9 cellular contexts compared by ENCODE assay signal in genomic region chr11:107591098-107591445, GRCh38. TPM values are rescaled to one million over a fixed set of nuclear protein-coding genes. Genes with fewer than 3 reads are reported as not detected.
DNase-seq lines count a peak whose midpoint lies in the region; ATAC-seq, FAIRE-seq and TF ChIP-seq lines count a peak whose summit lies in the region.
"Had no signal": no experiment of that assay in that cellular context is flagged by ENCODE, and none has a peak within 500 bp of the region (broad histone marks: within the 10 kb centered on the region; RNA-seq: fewer than 3 reads in every experiment).

TSS of gene ELMOD1 (plus strand) at chr11:107591147. CDS start at chr11:107618190, 27,043 bp downstream.

- peak within 1 kb of the TSS; percentile 50; the same call in 1 of the 2 replicates for H2BK15ac ChIP-seq in H1 (ENCODE audit: low read length)

- no peak within 1 kb of the TSS for H3K23ac ChIP-seq in H1 (ENCODE audit: insufficient read length)

- no peak within 1 kb of the TSS for H4K5ac ChIP-seq in H1 (ENCODE audit: insufficient read length, low read depth, low read length)

- ATAC-seq in WTC11 (peak; percentile 51), memory B cell (ENCODE audit: low read depth) (peak; percentile 54), GM18517 (IDR thresholded peaks at IDR 0.05; ENCODE audit: unreplicated experiment) (no peak)

- TF ChIP-seq POLR2A in H1 (IDR thresholded peaks at IDR 0.05; ENCODE audit: control extremely low read depth in 1 of 2, low read depth in 2 of 2, low read length in 2 of 2): no peak

- no peak for TF ChIP-seq EP300 in H1 (IDR thresholded peaks at IDR 0.05; ENCODE audit: borderline replicate concordance in 1 of 2, low read depth in 2 of 2, low read length in 2 of 2)

- H3K18ac ChIP-seq in H1 (ENCODE audit: extremely low read depth, low read length): no peak within 1 kb of the TSS

- H3K4me3 ChIP-seq in H1 (ENCODE audit: extremely low read depth in 1 of 4, insufficient read depth in 2 of 4, low read depth in 3 of 4, low read length in 4 of 4) (peak within 1 kb of the TSS; percentile 84 to 87 (median 85)), subcutaneous abdominal adipose tissue (ENCODE audit: low read depth in 1 of 5, low read length in 5 of 5) (peak within 1 kb of the TSS; percentile 63 to 89 (median 84))

- H3K14ac ChIP-seq in H1 (ENCODE audit: insufficient read length): no peak within 1 kb of the TSS

- H3K4me1 Mint-ChIP-seq in WTC11 (peaks cover 43% of the 10 kb centered on the region), memory B cell (peaks cover 19% of the 10 kb centered on the region)

- H2AFZ ChIP-seq in H1 (ENCODE audit: low read length): peak within 1 kb of the TSS; percentile 93

- POLR2A ChIA-PET in WTC11 (lab: Charles Lee) (interaction anchor here (0.6 kb wide), 1 partner anchor 16 kb away, joined by 6 read pairs; no protein-coding TSS in a partner anchor), H1 (lab: Charles Lee; ENCODE audit: partially characterized antibody) (no interaction called here)

- H3K9me3 Mint-ChIP-seq in WTC11: no peaks in the 10 kb centered on the region
- H3K9me3 Mint-ChIP-seq in memory B cell: no peaks in the 10 kb centered on the region

- no peak within 1 kb of the TSS for H2BK120ac ChIP-seq in H1 (replicated peaks; ENCODE audit: low read depth, low read length)

- H3K27ac Mint-ChIP-seq in WTC11 (no peak within 1 kb of the TSS), memory B cell (peak within 1 kb of the TSS; percentile 49)

- H3K4me1 ChIP-seq in H1 (replicated peaks in 1 of 4; ENCODE audit: control insufficient read depth in 3 of 4, insufficient read depth in 4 of 4, low read length in 3 of 4) (peaks cover 0 to 16% (median 10%) of the 10 kb centered on the region in 4 experiments; a peak in 6 of 7 replicates), subcutaneous abdominal adipose tissue (ENCODE audit: control insufficient read depth in 5 of 5, insufficient read depth in 5 of 5, low read length in 5 of 5) (peaks cover 0 to 20% (median 18%) of the 10 kb centered on the region in 5 donors)

- H4K8ac ChIP-seq in H1 (ENCODE audit: extremely low read depth, insufficient read depth, low read length): no peak within 1 kb of the TSS; the same call in 1 of the 2 replicates

- H3K9ac ChIP-seq in H1 (replicated peaks in 1 of 4; ENCODE audit: extremely low read depth in 1 of 4, low read depth in 3 of 4, low read length in 3 of 4) (peak within 1 kb of the TSS in 3 of 4 experiments; percentile 9 to 29 (median 19); a peak in 1 of 7 replicates), subcutaneous abdominal adipose tissue (ENCODE audit: low read length in 5 of 5) (peak within 1 kb of the TSS in 2 of 5 donors; percentile 29 to 46)

- H2BK12ac ChIP-seq in H1 (ENCODE audit: low read depth, low read length): no peak within 1 kb of the TSS

- no peak within 1 kb of the TSS for H3K4ac ChIP-seq in H1 (replicated peaks; ENCODE audit: insufficient read length, low read depth, low read length)

- H4K91ac ChIP-seq in H1 (replicated peaks; ENCODE audit: insufficient read length, low read length): no peak within 1 kb of the TSS

- H2BK20ac ChIP-seq in H1 (ENCODE audit: low read length): no peak within 1 kb of the TSS

- no peak within 1 kb of the TSS for H2BK5ac ChIP-seq in H1 (ENCODE audit: low read depth, low read length)

- H3K23me2 ChIP-seq in H1 (ENCODE audit: low read depth, low read length): peaks cover 11% of the 10 kb centered on the region

- TF ChIP-seq RAD21 in H1 (IDR thresholded peaks at IDR 0.05 in 1 of 2, conservative IDR thresholded peaks at IDR 0.05 in 1 of 2; ENCODE audit: low read depth in 2 of 2, low read length in 2 of 2): no peak

- H3K4me2 ChIP-seq in H1 (ENCODE audit: insufficient read depth in 1 of 2, low read depth in 2 of 2, low read length in 2 of 2): peak within 1 kb of the TSS; percentile 99 to 100

- H3K56ac ChIP-seq in H1 (replicated peaks; ENCODE audit: insufficient read length, low read depth, low read length): no peak within 1 kb of the TSS

- DNase-seq in CD1c-positive myeloid dendritic cell (ENCODE audit: extremely low spot score) (peak; percentile 26), GM19239 (ENCODE audit: insufficient read length, low spot score) (peak; percentile 29), HK-2 (ENCODE audit: unreplicated experiment) (peak; percentile 73), WTC11 (ENCODE audit: low spot score) (peak; percentile 67), H1 (ENCODE audit: low read depth in 1 of 2, low spot score in 2 of 2) (peak in 1 of 2 experiments; percentile 76), memory B cell (ENCODE audit: low spot score in 2 of 2) (peak; percentile 13 to 28)

- H3K9me3 ChIP-seq in H1 (ENCODE audit: insufficient read depth in 2 of 2, low read depth in 1 of 2, low read length in 1 of 2) (no peaks in the 10 kb centered on the region), subcutaneous abdominal adipose tissue (ENCODE audit: control insufficient read depth in 5 of 5, low read length in 5 of 5) (no peaks in the 10 kb centered on the region)

- WGBS in H1 (ENCODE audit: extremely low coverage in 1 of 2, insufficient coverage in 1 of 2, insufficient read length in 1 of 2, insufficient replicate concordance in 2 of 2, low coverage in 1 of 2, low lambda C conversion rate in 2 of 2, missing lambda C conversion rate in 1 of 2), 2 experiments: 3% methylated on average over 15 of the region's 48 CpGs; no CpG with 5 or more reads in 1 of the 2 experiments

- no peaks in the 10 kb centered on the region for H3K79me2 ChIP-seq in H1 (ENCODE audit: control insufficient read depth in 1 of 2, insufficient read depth in 2 of 2, low read length in 2 of 2)

- H4K20me1 ChIP-seq in H1 (replicated peaks in 1 of 2; ENCODE audit: control insufficient read depth in 1 of 2, insufficient read depth in 2 of 2, low read length in 2 of 2): peaks cover 4 to 7% of the 10 kb centered on the region in 2 experiments

- H3K27me3 Mint-ChIP-seq in WTC11 (ENCODE audit: low read depth): peaks cover 72% of the 10 kb centered on the region
- H3K27me3 Mint-ChIP-seq in memory B cell: peaks cover 32% of the 10 kb centered on the region

- CTCF ChIA-PET in WTC11 (lab: Charles Lee): interaction anchor here (0.5 to 2.2 kb wide), 7 partner anchors 8 to 98 kb away, joined by 3 to 16 read pairs (median 6); partner anchors contain the start of gene ALKBH8
- CTCF ChIA-PET in H1 (lab: Charles Lee; ENCODE audit: partially characterized antibody): interaction anchor here (0.7 to 2.0 kb wide), 9 partner anchors 8 to 327 kb away, joined by 3 to 11 read pairs (median 3); partner anchors contain the start of gene ALKBH8

- H3K27ac ChIP-seq in H1 (ENCODE audit: low read depth, low read length) (no peak within 1 kb of the TSS), subcutaneous abdominal adipose tissue (ENCODE audit: low read depth, low read length) (no peak within 1 kb of the TSS)

- H3K79me1 ChIP-seq in H1 (ENCODE audit: low read depth, low read length): no peaks in the 10 kb centered on the region

- H3K4me3 Mint-ChIP-seq in WTC11 (peak within 1 kb of the TSS; percentile 95), memory B cell (peak within 1 kb of the TSS; percentile 85)

- no peak for FAIRE-seq in GM19239 (lab: Jason Lieb, UNC)
- no peak for FAIRE-seq in H1 (lab: Jason Lieb, UNC)

- H3K27me3 ChIP-seq in H1 (replicated peaks in 1 of 4; ENCODE audit: control insufficient read depth in 3 of 4, extremely low read depth in 1 of 4, insufficient read depth in 3 of 4, low read length in 3 of 4): peaks cover 17 to 57% (median 46%) of the 10 kb centered on the region in 4 experiments
- H3K27me3 ChIP-seq in subcutaneous abdominal adipose tissue (ENCODE audit: control insufficient read depth in 5 of 5, insufficient read depth in 4 of 5, low read length in 5 of 5): peaks cover 28 to 51% (median 42%) of the 10 kb centered on the region in 5 donors

- H3K36me3 Mint-ChIP-seq in WTC11: no peaks in the 10 kb centered on the region
- no peaks in the 10 kb centered on the region for H3K36me3 Mint-ChIP-seq in memory B cell

- H3K36me3 ChIP-seq in H1 (ENCODE audit: control insufficient read depth in 2 of 4, insufficient read depth in 4 of 4, low read length in 3 of 4) (no peaks in the 10 kb centered on the region), subcutaneous abdominal adipose tissue (ENCODE audit: control insufficient read depth in 5 of 5, insufficient read depth in 5 of 5, low read length in 5 of 5) (no peaks in the 10 kb centered on the region)

- no peak for TF ChIP-seq CTCF in WTC11 (IDR thresholded peaks at IDR 0.05)
- TF ChIP-seq CTCF in H1 (IDR thresholded peaks at IDR 0.05; ENCODE audit: control extremely low read depth in 1 of 3, insufficient read depth in 1 of 3, low read depth in 1 of 3, low read length in 3 of 3): no peak

- no peak within 1 kb of the TSS for H2AK5ac ChIP-seq in H1 (ENCODE audit: low read depth, low read length)

TF ChIP-seq in WTC11, 78 proteins besides CTCF, POLR2A, EP300 and RAD21 (continues in another document):
- TF ChIP-seq TCF7 (CRISPR knock-in tag; IDR thresholded peaks at IDR 0.05; ENCODE audit: low read depth): no peak
- no peak for TF ChIP-seq HMGA2 (CRISPR knock-in tag; IDR thresholded peaks at IDR 0.05)
- TF ChIP-seq ATF1 (CRISPR knock-in tag; IDR thresholded peaks at IDR 0.05): no peak
- no peak for TF ChIP-seq JUN (CRISPR knock-in tag; IDR thresholded peaks at IDR 0.05)
- no peak for TF ChIP-seq NFATC4 (CRISPR knock-in tag; IDR thresholded peaks at IDR 0.05)

TF ChIP-seq in H1, 55 proteins besides CTCF, POLR2A, EP300 and RAD21:
- TF ChIP-seq SIN3A (conservative IDR thresholded peaks at IDR 0.05 in 1 of 2, IDR thresholded peaks at IDR 0.05 in 1 of 2; ENCODE audit: low read depth in 1 of 2, low read length in 2 of 2) (0 out of 4 replicates have a peak, but pooled peaks of 1 of the 2 experiments have one; percentile 16), CHD2 (IDR thresholded peaks at IDR 0.05; ENCODE audit: low read length) (no peak)

RNA-seq across cellular contexts. Expression of gene ELMOD1, which starts in this region (rescaled TPM):
- 0.98 to 2.3 TPM (median 1.4 TPM) in 3 replicates for total RNA-seq in WTC11 (2021)
- 1.6 and 1.7 TPM in 2 replicates for total RNA-seq in H1 (2021; fragmentation: NEBNext Ultra II Directional; extraction: Animal tissue kit (Norgen Biotek cat#: 25700))
- 0.47 and 0.63 TPM in 2 replicates for polyA plus RNA-seq in H1 (2011; rRNA removed)
- 1.1 TPM for polyA plus RNA-seq in H1 (2011; cell fraction: cytosol; rRNA removed)
- 0.60 TPM for polyA plus RNA-seq in H1 (2011; cell fraction: nucleus; rRNA removed)
- polyA plus RNA-seq in H1 (2012, experiment 1 of 2): 0.57 to 1.4 TPM (median 0.73 TPM) in 4 replicates
- 0.28 TPM for polyA plus RNA-seq in H1 (2012, experiment 2 of 2)
- 1.2 TPM for polyA plus RNA-seq in H1 (2013, experiment 1 of 2)
- 1.2 TPM for polyA plus RNA-seq in H1 (2013, experiment 2 of 2)
- 0.78 and 1.4 TPM in 2 replicates for polyA minus RNA-seq in H1 (2011; rRNA and poly(A)+ RNA removed)
- polyA minus RNA-seq in H1 (2011; cell fraction: cytosol; rRNA and poly(A)+ RNA removed): 0.51 TPM
- polyA minus RNA-seq in H1 (2011; cell fraction: nucleus; rRNA and poly(A)+ RNA removed): 1.1 TPM
- total RNA-seq: subcutaneous adipose tissue had no signal
